ENCODE assay signal across 21 cellular contexts in the genomic region with DNA sequence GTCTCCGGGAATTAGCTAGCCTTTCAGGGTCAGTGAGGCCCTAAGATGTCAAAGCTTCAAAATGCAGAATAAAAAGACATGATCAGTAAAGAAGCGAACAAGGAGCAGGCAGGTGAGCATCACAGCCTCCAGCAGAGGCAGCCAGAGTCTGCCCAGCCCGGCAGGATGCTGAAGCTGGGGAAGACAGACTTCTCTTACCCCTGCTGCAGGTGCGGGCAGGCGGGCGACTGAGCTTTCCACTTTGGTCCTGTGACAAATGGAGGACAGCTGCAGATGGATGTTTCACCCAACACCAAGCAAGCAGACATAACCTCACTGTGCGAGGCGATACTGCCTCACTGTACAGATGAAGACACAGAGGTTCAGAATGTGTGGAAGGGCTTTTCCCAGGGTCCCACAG.
"Had no signal": no experiment of that assay in that cellular context is flagged by ENCODE, and none has a peak within 500 bp of the region (broad histone marks: within the 10 kb centered on the region; RNA-seq: fewer than 3 reads in every experiment).

No MANE protein-coding gene starts in this region.

- H3K9me3 ChIP-seq: esophagus muscularis mucosa, gastroesophageal sphincter, heart left ventricle, left lung, suprapubic skin, transverse colon had no signal

- H3K36me3 ChIP-seq: esophagus muscularis mucosa, gastroesophageal sphincter, heart left ventricle, left lung, suprapubic skin, transverse colon had no signal

- ATAC-seq: activated T-cell treated with anti-CD3 and anti-CD28 coated beads, Interleukin-2, amount 50 U/mL, for 72 hours; gastroesophageal sphincter; left lung; naive thymus-derived CD8-positive, alpha-beta T cell; stimulated activated naive CD8-positive, alpha-beta T cell treated with anti-CD3 and anti-CD28 coated beads, Interleukin-15, amount 100 ng/mL, for 72 hours had no signal

- DNase-seq: activated CD4-positive, CD25-positive, alpha-beta regulatory T cell treated with anti-CD3 and anti-CD28 coated beads, Interleukin-2, amount 50 U/mL, for 72 hours; activated effector memory CD4-positive, alpha-beta T cell treated with anti-CD3 and anti-CD28 coated beads, Interleukin-2, amount 50 U/mL, for 16 hours; activated naive CD4-positive, alpha-beta T cell treated with anti-CD3 and anti-CD28 coated beads, Interleukin-2, amount 50 U/mL, for 16 hours; activated T-cell treated with anti-CD3 and anti-CD28 coated beads, Interleukin-2, amount 50 U/mL, for 72 hours; aorta; cerebellar nuclear complex; effector CD4-positive, alpha-beta T cell; heart left ventricle; kidney; left lung; naive thymus-derived CD8-positive, alpha-beta T cell; occipital lobe; stimulated activated CD4-positive, alpha-beta T cell treated with anti-CD3 and anti-CD28 coated beads, Interleukin-2, amount 100 ng/mL, for 48 hours; stimulated activated naive CD8-positive, alpha-beta T cell treated with anti-CD3 and anti-CD28 coated beads, Interleukin-15, amount 100 ng/mL, for 72 hours; T1000; transverse colon had no signal

- H3K27ac Mint-ChIP-seq: activated T-cell treated with anti-CD3 and anti-CD28 coated beads, Interleukin-2, amount 50 U/mL, for 72 hours; naive thymus-derived CD8-positive, alpha-beta T cell had no signal

- H3K27me3 ChIP-seq: esophagus muscularis mucosa, gastroesophageal sphincter, heart left ventricle, left lung, suprapubic skin, transverse colon had no signal

- H3K9me3 Mint-ChIP-seq: activated T-cell treated with anti-CD3 and anti-CD28 coated beads, Interleukin-2, amount 50 U/mL, for 72 hours; naive thymus-derived CD8-positive, alpha-beta T cell; stimulated activated naive CD8-positive, alpha-beta T cell treated with anti-CD3 and anti-CD28 coated beads, Interleukin-15, amount 100 ng/mL, for 72 hours had no signal

- FAIRE-seq: endothelial cell of umbilical vein, kidney had no signal

- H3K4me3 ChIP-seq: esophagus muscularis mucosa, gastroesophageal sphincter, heart left ventricle, left lung, skin epidermis, suprapubic skin, transverse colon had no signal

- H3K4me1 Mint-ChIP-seq: naive thymus-derived CD8-positive, alpha-beta T cell; stimulated activated naive CD8-positive, alpha-beta T cell treated with anti-CD3 and anti-CD28 coated beads, Interleukin-15, amount 100 ng/mL, for 72 hours had no signal

- H3K4me3 Mint-ChIP-seq: activated T-cell treated with anti-CD3 and anti-CD28 coated beads, Interleukin-2, amount 50 U/mL, for 72 hours; naive thymus-derived CD8-positive, alpha-beta T cell; stimulated activated naive CD8-positive, alpha-beta T cell treated with anti-CD3 and anti-CD28 coated beads, Interleukin-15, amount 100 ng/mL, for 72 hours had no signal

- H3K27ac ChIP-seq: esophagus muscularis mucosa, gastroesophageal sphincter, left lung, skin epidermis, suprapubic skin, transverse colon had no signal

- H3K27me3 Mint-ChIP-seq: naive thymus-derived CD8-positive, alpha-beta T cell; stimulated activated naive CD8-positive, alpha-beta T cell treated with anti-CD3 and anti-CD28 coated beads, Interleukin-15, amount 100 ng/mL, for 72 hours had no signal

- H3K36me3 Mint-ChIP-seq: naive thymus-derived CD8-positive, alpha-beta T cell had no signal

- H3K4me1 ChIP-seq: esophagus muscularis mucosa, gastroesophageal sphincter, left lung, suprapubic skin, transverse colon had no signal
